In the genomic region with DNA sequence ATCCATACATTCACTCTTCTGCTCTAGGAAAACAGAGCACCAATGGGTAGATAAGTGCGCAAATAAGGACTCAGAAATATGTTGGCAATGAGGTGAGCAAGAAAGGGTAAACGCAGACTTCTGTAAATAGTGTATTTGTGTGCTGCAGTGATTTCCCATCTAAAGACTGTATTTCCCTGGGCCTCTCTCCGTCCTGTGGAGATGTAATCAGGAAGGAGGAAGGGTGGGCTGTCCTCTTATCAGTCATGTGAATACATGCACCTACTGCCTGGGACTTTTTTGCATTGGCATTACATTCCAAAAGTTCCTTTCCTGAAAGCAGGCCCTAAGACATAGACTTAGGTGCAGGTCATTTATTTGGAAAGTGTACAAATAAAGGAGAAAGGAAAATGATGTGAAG, we compare ENCODE assay signal across 21 cellular contexts.
DNase-seq lines count a peak whose midpoint lies in the region; ATAC-seq, FAIRE-seq and TF ChIP-seq lines count a peak whose summit lies in the region.
"Had no signal": no experiment of that assay in that cellular context is flagged by ENCODE, and none has a peak within 500 bp of the region (broad histone marks: within the 10 kb centered on the region; RNA-seq: fewer than 3 reads in every experiment).

No MANE protein-coding gene starts in this region.

- H3K36me3 ChIP-seq in GM23338 (ENCODE audit: insufficient read depth) = no peaks in the 10 kb centered on the region
- H3K36me3 ChIP-seq in trophoblast cell (ENCODE audit: control insufficient read depth in 1 of 2, insufficient read depth in 2 of 2, low read length in 2 of 2) = no peaks in the 10 kb centered on the region
- no peaks in the 10 kb centered on the region for H3K36me3 ChIP-seq in pancreas
- H3K36me3 ChIP-seq: BLaER1 treated with 17β-estradiol and CSF1 and Interleukin-3, amounts not matched to agents 10 nM and 100 nM; SJCRH30 had no signal

- H3K27ac ChIP-seq in GM23338 (ENCODE audit: low read depth) (no peak overlapping the region), trophoblast cell (ENCODE audit: low read depth, low read length) (peak overlapping the region; percentile 94), pancreas (no peak overlapping the region)
- H3K27ac ChIP-seq: A549; BLaER1 treated with 17β-estradiol and CSF1 and Interleukin-3, amounts not matched to agents 10 nM and 100 nM; KMS-11; SJCRH30 had no signal

- H4K91ac ChIP-seq in trophoblast cell (ENCODE audit: low read depth, low read length) = no peak overlapping the region

- no peak overlapping the region for H3K18ac ChIP-seq in trophoblast cell (ENCODE audit: low read length)

- TF ChIP-seq CTCF in GM23338 (conservative IDR thresholded peaks at IDR 0.05; ENCODE audit: low read depth in 2 of 2) (no peak), pancreas (IDR thresholded peaks at IDR 0.05) (no peak)

- no peaks in the 10 kb centered on the region for H3K9me3 Mint-ChIP-seq in GM23338
- H3K9me3 Mint-ChIP-seq: CD4-positive, alpha-beta T cell; IgD-negative memory B cell had no signal

- H3K9me3 ChIP-seq in trophoblast cell (ENCODE audit: insufficient read depth, low read depth, low read length) = no peaks in the 10 kb centered on the region
- H3K9me3 ChIP-seq in pancreas = no peaks in the 10 kb centered on the region
- H3K9me3 ChIP-seq: A549; BLaER1 treated with 17β-estradiol and CSF1 and Interleukin-3, amounts not matched to agents 10 nM and 100 nM; SJCRH30 had no signal

- H4K12ac ChIP-seq in trophoblast cell (ENCODE audit: low read depth, low read length) = no peak overlapping the region

- peak overlapping the region; percentile 45 for H2BK5ac ChIP-seq in trophoblast cell (ENCODE audit: low read depth, low read length, poor library complexity)

- H3K4me3 Mint-ChIP-seq in GM23338 = no peak overlapping the region
- H3K4me3 Mint-ChIP-seq: CD4-positive, alpha-beta T cell; IgD-negative memory B cell had no signal

- no peak for DNase-seq in GM23338 (ENCODE audit: low spot score)
- DNase-seq in SK-MEL-5 (ENCODE audit: low read depth, low spot score) = peak; percentile 29
- peak; percentile 16 for DNase-seq in iPS-NIHi7 (ENCODE audit: extremely low spot score)
- peak in 1 of 2 donors; percentile 24 for DNase-seq in trophoblast cell
- DNase-seq in middle frontal gyrus (ENCODE audit: extremely low spot score, low spot score) = no peak
- no peak for DNase-seq in pancreas
- DNase-seq: AML-193; CD4-positive, alpha-beta T cell; DMS53; MM.1S; NCI-H2029; NCI-H446; NCI-H524 treated with DMSO at 0.1 percent for 48 hours; NCI-H774; SJCRH30 had no signal

- H2AFZ ChIP-seq in GM23338 (peak overlapping the region; percentile 33; the same call in 1 of the 2 replicates), trophoblast cell (ENCODE audit: insufficient read depth, low read length, poor library complexity) (no peak overlapping the region)

- H2BK120ac ChIP-seq in trophoblast cell (ENCODE audit: insufficient read depth, low read length, poor library complexity) = no peak overlapping the region

- FAIRE-seq in pancreas (lab: Jason Lieb, UNC) = no peak
- FAIRE-seq: A549, G401.6 had no signal

- no peaks in the 10 kb centered on the region for H3K27me3 ChIP-seq in GM23338 (ENCODE audit: insufficient read depth)
- H3K27me3 ChIP-seq in trophoblast cell (ENCODE audit: insufficient read depth, low read length) = no peaks in the 10 kb centered on the region
- H3K27me3 ChIP-seq in pancreas = no peaks in the 10 kb centered on the region
- H3K27me3 ChIP-seq: BLaER1 treated with 17β-estradiol and CSF1 and Interleukin-3, amounts not matched to agents 10 nM and 100 nM; SJCRH30 had no signal

- H3K4me3 ChIP-seq in GM23338 (no peak overlapping the region), trophoblast cell (ENCODE audit: low read depth, low read length) (no peak overlapping the region), pancreas (no peak overlapping the region)
- H3K4me3 ChIP-seq: A549; BLaER1 treated with 17β-estradiol and CSF1 and Interleukin-3, amounts not matched to agents 10 nM and 100 nM; SJCRH30 had no signal

- no peak overlapping the region for H3K4ac ChIP-seq in trophoblast cell (ENCODE audit: low read depth, low read length)

- H3K4me1 Mint-ChIP-seq in GM23338 = peaks cover 46% of the 10 kb centered on the region
- H3K4me1 Mint-ChIP-seq: IgD-negative memory B cell had no signal

- H3K27me3 Mint-ChIP-seq in GM23338 (ENCODE audit: insufficient read depth, low read depth, poor library complexity) = no peaks in the 10 kb centered on the region

- no peak overlapping the region for H3K27ac Mint-ChIP-seq in GM23338
- H3K27ac Mint-ChIP-seq: CD4-positive, alpha-beta T cell; IgD-negative memory B cell had no signal

- peaks cover 22% of the 10 kb centered on the region for H3K79me1 ChIP-seq in trophoblast cell (ENCODE audit: low read length)

- no peaks in the 10 kb centered on the region for H3F3A ChIP-seq in GM23338 (replicated peaks; ENCODE audit: low read depth)

- H3K23ac ChIP-seq in trophoblast cell (ENCODE audit: low read length) = no peak overlapping the region

- no peak overlapping the region for H3K9ac ChIP-seq in trophoblast cell (ENCODE audit: low read length)
- H3K9ac ChIP-seq: BLaER1 treated with 17β-estradiol and CSF1 and Interleukin-3, amounts not matched to agents 10 nM and 100 nM; KMS-11 had no signal

- H3K4me2 ChIP-seq in GM23338 (no peak overlapping the region), trophoblast cell (ENCODE audit: low read length) (peak overlapping the region; percentile 39)
- H3K4me2 ChIP-seq: A549, KMS-11 had no signal

- H3K79me2 ChIP-seq in GM23338 (replicated peaks; ENCODE audit: insufficient read depth) (no peaks in the 10 kb centered on the region), trophoblast cell (ENCODE audit: control insufficient read depth, insufficient read depth, low read length, poor library complexity) (no peaks in the 10 kb centered on the region)

- no peaks in the 10 kb centered on the region for H4K20me1 ChIP-seq in GM23338 (replicated peaks; ENCODE audit: insufficient read depth)
- H4K20me1 ChIP-seq: BLaER1 treated with 17β-estradiol and CSF1 and Interleukin-3, amounts not matched to agents 10 nM and 100 nM had no signal

- no CpG with 5 or more reads among the region's 3 CpGs for WGBS in trophoblast cell (ENCODE audit: extremely low coverage, insufficient coverage, insufficient read length)
- 63 to 78% methylated on average over 3 of the region's 3 CpGs for WGBS in pancreas, 2 donors

- no peak overlapping the region for H2BK12ac ChIP-seq in trophoblast cell (ENCODE audit: low read length)

- H3K14ac ChIP-seq in trophoblast cell (ENCODE audit: low read length) = no peak overlapping the region

- in situ Hi-C loops in SK-MEL-5 (cut with HindIII; ENCODE audit: low pct_unique_long_range_greater_than_20kb, low sequenced_read_pairs) = no loop called here

- H3K36me3 Mint-ChIP-seq in GM23338 (ENCODE audit: low read depth) = no peaks in the 10 kb centered on the region
- H3K36me3 Mint-ChIP-seq: IgD-negative memory B cell had no signal

- no peak overlapping the region for H4K8ac ChIP-seq in trophoblast cell (ENCODE audit: low read depth, low read length)

- H3K4me1 ChIP-seq in GM23338 (ENCODE audit: insufficient read depth) (peaks cover 22% of the 10 kb centered on the region), trophoblast cell (ENCODE audit: control insufficient read depth in 1 of 2, insufficient read depth in 2 of 2, low read length in 2 of 2) (peaks cover 8 to 14% of the 10 kb centered on the region in 2 experiments), pancreas (no peaks in the 10 kb centered on the region)
- H3K4me1 ChIP-seq: SJCRH30 had no signal

- no peak for ATAC-seq in GM23338
- ATAC-seq in HG03457 (IDR thresholded peaks at IDR 0.05; ENCODE audit: unreplicated experiment) = no peak
- ATAC-seq in pancreas = no peak
- ATAC-seq: A549 had no signal

- no peak overlapping the region for H2AK5ac ChIP-seq in trophoblast cell (ENCODE audit: low read length)

- intact Hi-C loops in pancreas (cut with DNase I) = no loop called here

- H3K9me2 ChIP-seq in GM23338 (ENCODE audit: insufficient read depth) = no peaks in the 10 kb centered on the region

TF ChIP-seq in GM23338, 12 proteins besides CTCF, POLR2A, EP300 and RAD21 (continues in another document):
- TF ChIP-seq NANOG (IDR thresholded peaks at IDR 0.05; ENCODE audit: borderline replicate concordance) (no peak), ZNF114 (CRISPR knock-in tag; IDR thresholded peaks at IDR 0.05) (no peak), STAT1 (IDR thresholded peaks at IDR 0.05; ENCODE audit: unreplicated experiment) (no peak), EZH2phosphoT487 (IDR thresholded peaks at IDR 0.05; ENCODE audit: unreplicated experiment) (no peak), ZNF331 (CRISPR knock-in tag; IDR thresholded peaks at IDR 0.05; ENCODE audit: low read depth) (no peak), EZH2 (IDR thresholded peaks at IDR 0.05; ENCODE audit: low read depth, unreplicated experiment) (no peak), CREB1 (CRISPR knock-in tag; IDR thresholded peaks at IDR 0.05; ENCODE audit: low read depth) (no peak)
- TF ChIP-seq, protein P1, sequence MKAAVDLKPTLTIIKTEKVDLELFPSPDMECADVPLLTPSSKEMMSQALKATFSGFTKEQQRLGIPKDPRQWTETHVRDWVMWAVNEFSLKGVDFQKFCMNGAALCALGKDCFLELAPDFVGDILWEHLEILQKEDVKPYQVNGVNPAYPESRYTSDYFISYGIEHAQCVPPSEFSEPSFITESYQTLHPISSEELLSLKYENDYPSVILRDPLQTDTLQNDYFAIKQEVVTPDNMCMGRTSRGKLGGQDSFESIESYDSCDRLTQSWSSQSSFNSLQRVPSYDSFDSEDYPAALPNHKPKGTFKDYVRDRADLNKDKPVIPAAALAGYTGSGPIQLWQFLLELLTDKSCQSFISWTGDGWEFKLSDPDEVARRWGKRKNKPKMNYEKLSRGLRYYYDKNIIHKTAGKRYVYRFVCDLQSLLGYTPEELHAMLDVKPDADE (IDR thresholded peaks at IDR 0.05) = no peak

Comparison
In these comparisons a context has a peak if more than half of its experiments do, and no peak if none do; other contexts are left out.
1. DNase-seq: peak in SK-MEL-5 (single experiment) and iPS-NIHi7 (single experiment); none in GM23338 (single experiment), middle frontal gyrus (single experiment) and pancreas (0 of 6).